30 cellular contexts compared by ENCODE assay signal in the genomic region with DNA sequence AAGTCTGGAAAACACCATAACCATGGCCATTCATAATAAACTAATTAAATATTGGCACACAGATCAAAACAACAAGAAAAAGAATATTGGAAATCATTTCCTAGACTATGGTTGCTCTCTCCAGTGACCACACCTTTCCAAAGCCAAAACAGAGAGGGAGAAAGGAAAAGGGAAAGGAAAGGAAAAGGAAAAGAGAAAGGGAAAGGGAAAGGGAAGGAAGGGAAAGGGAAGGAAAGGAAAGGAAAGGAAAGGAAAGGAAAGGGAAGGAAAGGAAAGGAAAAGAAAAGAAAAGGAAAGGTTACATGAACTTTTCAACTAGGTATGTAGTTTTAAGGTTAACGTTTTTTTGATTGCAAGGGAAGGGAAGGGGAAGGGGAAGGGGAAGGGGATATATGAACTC.
"Had no signal": no experiment of that assay in that cellular context is flagged by ENCODE, and none has a peak within 500 bp of the region (broad histone marks: within the 10 kb centered on the region; RNA-seq: fewer than 3 reads in every experiment).

No MANE protein-coding gene starts in this region.

- H3K27me3 Mint-ChIP-seq: dendritic cell treated with granulocyte-macrophage colony-stimulating factor and Interleukin-4, amounts not matched to agents 40 ng/mL and 50 ng/mL, for 4 days had no signal

- H3K27ac Mint-ChIP-seq: dendritic cell treated with granulocyte-macrophage colony-stimulating factor and Interleukin-4, amounts not matched to agents 40 ng/mL and 50 ng/mL, for 4 days; effector memory CD8-positive, alpha-beta T cell; endodermal cell had no signal

- H3K4me3 ChIP-seq: colonic mucosa, coronary artery, dorsolateral prefrontal cortex, esophagus muscularis mucosa, esophagus squamous epithelium, gastrocnemius medialis, gastroesophageal sphincter, heart left ventricle, heart right ventricle, hepatocyte had no signal

- H3K9me3 ChIP-seq: colonic mucosa, esophagus squamous epithelium, gastrocnemius medialis had no signal

- H3K79me2 ChIP-seq: hepatocyte had no signal

- DNase-seq: colonic mucosa; cortex of kidney; dermis blood vessel endothelial cell; dorsolateral prefrontal cortex; effector CD4-positive, alpha-beta T cell; effector CD8-positive, alpha-beta T cell; effector memory CD4-positive, alpha-beta T cell; effector memory CD8-positive, alpha-beta T cell; endodermal cell; erythroblast; esophagus squamous epithelium; foreskin fibroblast; foreskin keratinocyte; foreskin melanocyte; gastrocnemius medialis; glutamatergic neuron; head of caudate nucleus; heart left ventricle; heart right ventricle had no signal

- H3K4me2 ChIP-seq: hepatocyte had no signal

- H3K27ac ChIP-seq: colonic mucosa, coronary artery, dorsolateral prefrontal cortex, epithelial cell of prostate, esophagus muscularis mucosa, esophagus squamous epithelium, foreskin keratinocyte, gastrocnemius medialis, gastroesophageal sphincter, heart left ventricle, heart right ventricle, hepatocyte had no signal

- H3K4me1 Mint-ChIP-seq: endodermal cell had no signal

- H2AFZ ChIP-seq: hepatocyte had no signal

- H3K4me3 Mint-ChIP-seq: dendritic cell treated with granulocyte-macrophage colony-stimulating factor and Interleukin-4, amounts not matched to agents 40 ng/mL and 50 ng/mL, for 4 days; effector memory CD8-positive, alpha-beta T cell; endodermal cell had no signal

- H3K36me3 ChIP-seq: colonic mucosa, esophagus muscularis mucosa, esophagus squamous epithelium, gastrocnemius medialis, gastroesophageal sphincter, heart left ventricle, heart right ventricle had no signal

- H3K27me3 ChIP-seq: colonic mucosa, dorsolateral prefrontal cortex, esophagus muscularis mucosa, esophagus squamous epithelium, foreskin keratinocyte, gastrocnemius medialis, gastroesophageal sphincter, heart left ventricle, heart right ventricle, hepatocyte had no signal

- ATAC-seq: effector memory CD8-positive, alpha-beta T cell; esophagus mucosa; foreskin keratinocyte; gastrocnemius medialis; gastroesophageal sphincter; heart left ventricle; heart right ventricle had no signal

- H3K9me3 Mint-ChIP-seq: effector memory CD8-positive, alpha-beta T cell had no signal

- FAIRE-seq: colon, endometrium, endothelial cell of umbilical vein, frontal cortex had no signal

- H3K4me1 ChIP-seq: colonic mucosa, esophagus muscularis mucosa, esophagus squamous epithelium, foreskin keratinocyte, gastrocnemius medialis, gastroesophageal sphincter, heart left ventricle, heart right ventricle had no signal
